Comparison of ENCODE assay signal across 20 cellular contexts in genomic region chrX:71148278-71148663, GRCh38. TPM values are rescaled to one million over a fixed set of nuclear protein-coding genes. Genes with fewer than 3 reads are reported as not detected.
DNase-seq lines count a peak whose midpoint lies in the region; TF ChIP-seq lines count a peak whose summit lies in the region.
"Had no signal": no experiment of that assay in that cellular context is flagged by ENCODE, and none has a peak within 500 bp of the region (broad histone marks: within the 10 kb centered on the region; RNA-seq: fewer than 3 reads in every experiment).

No MANE protein-coding gene starts in this region.

- no peak for TF ChIP-seq RAD21 in SK-N-SH (IDR thresholded peaks at IDR 0.05; ENCODE audit: low read length)

- TF ChIP-seq CTCF in nephron (IDR thresholded peaks at IDR 0.05; ENCODE audit: unreplicated experiment in 3 of 3): no peak
- no peak for TF ChIP-seq CTCF in osteoblast (IDR thresholded peaks at IDR 0.05; ENCODE audit: extremely low read depth, low read depth, low read length)
- TF ChIP-seq CTCF in SK-N-SH (IDR thresholded peaks at IDR 0.05): no peak

- CTCF ChIA-PET in activated naive CD4-positive, alpha-beta T cell treated with anti-CD3 and anti-CD28 coated beads for 36 hours (lab: Charles Lee): no interaction called here
- CTCF ChIA-PET in SK-N-SH (lab: Yijun Ruan, JAX): no interaction called here

- no peaks in the 10 kb centered on the region for H3K9me3 ChIP-seq in osteoblast (ENCODE audit: low read depth, low read length)
- no peaks in the 10 kb centered on the region for H3K9me3 ChIP-seq in SK-N-SH
- H3K9me3 ChIP-seq: A549; BLaER1 treated with 17β-estradiol and CSF1 and Interleukin-3, amounts not matched to agents 10 nM and 100 nM had no signal

- no peaks in the 10 kb centered on the region for H3K9me2 ChIP-seq in SK-N-SH

- H3K9me3 Mint-ChIP-seq in activated naive CD4-positive, alpha-beta T cell treated with anti-CD3 and anti-CD28 coated beads, Interleukin-2, amount 50 U/mL, for 24 hours: no peaks in the 10 kb centered on the region
- H3K9me3 Mint-ChIP-seq in activated naive CD4-positive, alpha-beta T cell treated with anti-CD3 and anti-CD28 coated beads for 36 hours: no peaks in the 10 kb centered on the region
- peaks cover 3% of the 10 kb centered on the region for H3K9me3 Mint-ChIP-seq in nephron
- H3K9me3 Mint-ChIP-seq: CD8-positive, alpha-beta T cell had no signal

- no peak for DNase-seq in activated naive CD4-positive, alpha-beta T cell treated with anti-CD3 and anti-CD28 coated beads for 36 hours
- DNase-seq in substantia nigra (lab: John Stamatoyannopoulos, UW) (peak in 3 of 49 donors; percentile 4 to 26 (median 18)), osteoblast (ENCODE audit: insufficient read length, low spot score, missing footprints) (no peak), SK-N-SH (no peak), AG08396 (ENCODE audit: low spot score) (no peak)
- DNase-seq: Calu3; CD8-positive, alpha-beta T cell; DMS79 treated with DMSO at 0.1 percent for 48 hours; GF-D8; H9; IMR-90 had no signal

- H3F3A ChIP-seq in SK-N-SH (replicated peaks; ENCODE audit: insufficient read depth): peaks cover 7% of the 10 kb centered on the region

- TF ChIP-seq EP300 in SK-N-SH (IDR thresholded peaks at IDR 0.05; ENCODE audit: borderline replicate concordance in 1 of 2, low read depth in 1 of 2, low read length in 1 of 2): no peak

- no peaks in the 10 kb centered on the region for H4K20me1 ChIP-seq in osteoblast (ENCODE audit: insufficient read depth, low read length)
- H4K20me1 ChIP-seq in SK-N-SH (ENCODE audit: insufficient read depth): no peaks in the 10 kb centered on the region

- H2AFZ ChIP-seq in osteoblast (ENCODE audit: low read length): no peak overlapping the region
- H2AFZ ChIP-seq in SK-N-SH (ENCODE audit: low read depth): no peak overlapping the region

- POLR2A ChIA-PET in SK-N-SH (lab: Yijun Ruan, JAX): interaction anchor here (0.6 to 0.7 kb wide), 2 partner anchors 11 to 154 kb away, joined by 3 to 5 read pairs; no protein-coding TSS in a partner anchor

- H3K4me3 ChIP-seq in osteoblast (ENCODE audit: insufficient read depth, low read length): no peak overlapping the region
- no peak overlapping the region for H3K4me3 ChIP-seq in SK-N-SH (ENCODE audit: low read depth in 2 of 2, low read length in 1 of 2)
- H3K4me3 ChIP-seq: A549; BLaER1 treated with 17β-estradiol and CSF1 and Interleukin-3, amounts not matched to agents 10 nM and 100 nM; GM12878 had no signal

- H3K79me2 ChIP-seq in osteoblast (ENCODE audit: insufficient read depth, low read length) (no peaks in the 10 kb centered on the region), SK-N-SH (ENCODE audit: insufficient read depth) (no peaks in the 10 kb centered on the region)

- H3K36me3 Mint-ChIP-seq in activated naive CD4-positive, alpha-beta T cell treated with anti-CD3 and anti-CD28 coated beads, Interleukin-2, amount 50 U/mL, for 24 hours: no peaks in the 10 kb centered on the region
- no peaks in the 10 kb centered on the region for H3K36me3 Mint-ChIP-seq in activated naive CD4-positive, alpha-beta T cell treated with anti-CD3 and anti-CD28 coated beads for 36 hours (ENCODE audit: low read depth)
- no peaks in the 10 kb centered on the region for H3K36me3 Mint-ChIP-seq in nephron (ENCODE audit: low read depth)

- peak overlapping the region; percentile 23 for H3K27ac Mint-ChIP-seq in activated naive CD4-positive, alpha-beta T cell treated with anti-CD3 and anti-CD28 coated beads, Interleukin-2, amount 50 U/mL, for 24 hours
- no peak overlapping the region for H3K27ac Mint-ChIP-seq in activated naive CD4-positive, alpha-beta T cell treated with anti-CD3 and anti-CD28 coated beads for 36 hours
- peak overlapping the region in 1 of 3 experiments; percentile 15 for H3K27ac Mint-ChIP-seq in nephron
- H3K27ac Mint-ChIP-seq: B cell; CD8-positive, alpha-beta T cell; H9 had no signal

- H3K4me3 Mint-ChIP-seq in activated naive CD4-positive, alpha-beta T cell treated with anti-CD3 and anti-CD28 coated beads, Interleukin-2, amount 50 U/mL, for 24 hours: no peak overlapping the region
- no peak overlapping the region for H3K4me3 Mint-ChIP-seq in activated naive CD4-positive, alpha-beta T cell treated with anti-CD3 and anti-CD28 coated beads for 36 hours
- peak overlapping the region; percentile 11 to 39 (median 36) for H3K4me3 Mint-ChIP-seq in nephron
- H3K4me3 Mint-ChIP-seq: B cell; CD8-positive, alpha-beta T cell; H9 had no signal

- H3K4me2 ChIP-seq in osteoblast (ENCODE audit: insufficient read depth, low read length): no peak overlapping the region
- no peak overlapping the region for H3K4me2 ChIP-seq in SK-N-SH
- H3K4me2 ChIP-seq: A549 had no signal

- H3K27me3 ChIP-seq in osteoblast (ENCODE audit: insufficient read depth, low read length): peaks cover 6% of the 10 kb centered on the region
- H3K27me3 ChIP-seq in SK-N-SH (ENCODE audit: insufficient read depth): peaks cover 23% of the 10 kb centered on the region; the same call in 1 of the 2 replicates

- H3K36me3 ChIP-seq in osteoblast (ENCODE audit: insufficient read depth, low read length): no peaks in the 10 kb centered on the region
- no peaks in the 10 kb centered on the region for H3K36me3 ChIP-seq in SK-N-SH (replicated peaks in 1 of 2; ENCODE audit: control insufficient read depth in 1 of 2, insufficient read depth in 2 of 2, low read length in 1 of 2)

- no CpG with 5 or more reads among the region's 8 CpGs for WGBS in SK-N-SH (ENCODE audit: low lambda C conversion rate)

- H3K27ac ChIP-seq in substantia nigra (ENCODE audit: low read depth, low read length, poor library complexity, severe bottlenecking): peak overlapping the region; percentile 78
- no peak overlapping the region for H3K27ac ChIP-seq in osteoblast (ENCODE audit: low read depth, low read length)
- no peak overlapping the region for H3K27ac ChIP-seq in SK-N-SH (ENCODE audit: low read depth in 2 of 2, low read length in 1 of 2)
- H3K27ac ChIP-seq: 22Rv1, A549 had no signal

- intact Hi-C loops in activated naive CD4-positive, alpha-beta T cell treated with anti-CD3 and anti-CD28 coated beads for 36 hours (cut with micrococcal nuclease): no loop called here

- H3K4me1 ChIP-seq in osteoblast (ENCODE audit: insufficient read depth, low read length) (peaks cover 3% of the 10 kb centered on the region), SK-N-SH (ENCODE audit: control insufficient read depth in 1 of 2, insufficient read depth in 2 of 2, low read depth in 1 of 2, low read length in 1 of 2) (peaks cover 0 to 4% of the 10 kb centered on the region in 2 experiments; a peak in 1 of 4 replicates)

- H3K9ac ChIP-seq in SK-N-SH: no peak overlapping the region
- H3K9ac ChIP-seq: BLaER1 treated with 17β-estradiol and CSF1 and Interleukin-3, amounts not matched to agents 10 nM and 100 nM had no signal

- H3K27me3 Mint-ChIP-seq in activated naive CD4-positive, alpha-beta T cell treated with anti-CD3 and anti-CD28 coated beads, Interleukin-2, amount 50 U/mL, for 24 hours: no peaks in the 10 kb centered on the region
- H3K27me3 Mint-ChIP-seq in activated naive CD4-positive, alpha-beta T cell treated with anti-CD3 and anti-CD28 coated beads for 36 hours (ENCODE audit: low read depth): no peaks in the 10 kb centered on the region
- no peaks in the 10 kb centered on the region for H3K27me3 Mint-ChIP-seq in nephron (ENCODE audit: low read depth)
- H3K27me3 Mint-ChIP-seq: B cell had no signal

- peaks cover 12% of the 10 kb centered on the region for H3K4me1 Mint-ChIP-seq in activated naive CD4-positive, alpha-beta T cell treated with anti-CD3 and anti-CD28 coated beads, Interleukin-2, amount 50 U/mL, for 24 hours
- H3K4me1 Mint-ChIP-seq in activated naive CD4-positive, alpha-beta T cell treated with anti-CD3 and anti-CD28 coated beads for 36 hours (ENCODE audit: low read depth): peaks cover 11% of the 10 kb centered on the region
- peaks cover 21% of the 10 kb centered on the region for H3K4me1 Mint-ChIP-seq in nephron

TF ChIP-seq in SK-N-SH, 30 proteins besides CTCF, POLR2A, EP300 and RAD21 (continues in another document):
- TF ChIP-seq RCOR1 (IDR thresholded peaks at IDR 0.05; ENCODE audit: low read length) (no peak), SMC3 (IDR thresholded peaks at IDR 0.05; ENCODE audit: low read depth, low read length) (no peak)
- TF ChIP-seq, protein P1, sequence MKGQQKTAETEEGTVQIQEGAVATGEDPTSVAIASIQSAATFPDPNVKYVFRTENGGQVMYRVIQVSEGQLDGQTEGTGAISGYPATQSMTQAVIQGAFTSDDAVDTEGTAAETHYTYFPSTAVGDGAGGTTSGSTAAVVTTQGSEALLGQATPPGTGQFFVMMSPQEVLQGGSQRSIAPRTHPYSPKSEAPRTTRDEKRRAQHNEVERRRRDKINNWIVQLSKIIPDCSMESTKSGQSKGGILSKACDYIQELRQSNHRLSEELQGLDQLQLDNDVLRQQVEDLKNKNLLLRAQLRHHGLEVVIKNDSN (IDR thresholded peaks at IDR 0.05; ENCODE audit: borderline replicate concordance, low read depth): no peak

RNA-seq across cellular contexts. Expression of gene NLGN3, which starts 3.6 kb away (rescaled TPM):
- total RNA-seq in activated naive CD4-positive, alpha-beta T cell treated with anti-CD3 and anti-CD28 coated beads for 36 hours: under 1 TPM; 0.60 to 0.81 TPM
- total RNA-seq in osteoblast: 0.29 and 0.36 TPM in 2 replicates
- polyA plus RNA-seq in SK-N-SH (2012; rRNA removed): 4.4 and 5.3 TPM in 2 replicates
- 3.0 and 4.7 TPM in 2 replicates for polyA plus RNA-seq in SK-N-SH (2012; cell fraction: cytosol; rRNA removed)
- 3.5 and 4.7 TPM in 2 replicates for polyA plus RNA-seq in SK-N-SH (2012; cell fraction: nucleus; rRNA removed)

RNA-seq across cellular contexts. Expression of gene MED12, which starts 29.9 kb away (rescaled TPM):
- 10 to 100 TPM; 43.5 to 43.6 TPM for total RNA-seq in activated naive CD4-positive, alpha-beta T cell treated with anti-CD3 and anti-CD28 coated beads for 36 hours
- total RNA-seq in osteoblast: 20.9 and 24.2 TPM in 2 replicates
- 11.3 and 18.5 TPM in 2 replicates for polyA plus RNA-seq in SK-N-SH (2012; rRNA removed)
- polyA plus RNA-seq in SK-N-SH (2012; cell fraction: cytosol; rRNA removed): 8.6 and 9.8 TPM in 2 replicates
- polyA plus RNA-seq in SK-N-SH (2012; cell fraction: nucleus; rRNA removed): 51.1 and 57.3 TPM in 2 replicates

RNA-seq across cellular contexts. Expression of gene IL2RG, which starts 36.9 kb away (rescaled TPM):
- total RNA-seq in activated naive CD4-positive, alpha-beta T cell treated with anti-CD3 and anti-CD28 coated beads for 36 hours: 100 to 1,000 TPM; 144 to 148 TPM
- not detected in 2 replicates for total RNA-seq in osteoblast
- polyA plus RNA-seq in SK-N-SH (2012; rRNA removed): 0.24 TPM in 1 of 2 replicates, not detected in the other
- 0.05 and 0.10 TPM in 2 replicates for polyA plus RNA-seq in SK-N-SH (2012; cell fraction: cytosol; rRNA removed)
- polyA plus RNA-seq in SK-N-SH (2012; cell fraction: nucleus; rRNA removed): 0.15 TPM in 1 of 2 replicates, not detected in the other
- total RNA-seq: H1, H9, IMR-90 had no signal
- polyA plus RNA-seq: AG04450, H1, IMR-90 had no signal

RNA-seq across cellular contexts. Expression of gene CXorf65, which starts 41.7 kb away (rescaled TPM):
- 10 to 100 TPM in 1 of 2 experiments, 1 to 10 TPM in 1; 7.7 to 11.3 TPM for total RNA-seq in activated naive CD4-positive, alpha-beta T cell treated with anti-CD3 and anti-CD28 coated beads for 36 hours
- total RNA-seq in osteoblast: not detected in 2 replicates
- not detected in 2 replicates for polyA plus RNA-seq in SK-N-SH (2012; rRNA removed)
- not detected in 2 replicates for polyA plus RNA-seq in SK-N-SH (2012; cell fraction: cytosol; rRNA removed)
- polyA plus RNA-seq in SK-N-SH (2012; cell fraction: nucleus; rRNA removed): not detected in 2 replicates
- total RNA-seq: Calu3, H1, H9, IMR-90 had no signal
- polyA plus RNA-seq: A549, AG04450, H1, IMR-90 had no signal

RNA-seq across cellular contexts. Expression of gene FOXO4, which starts 52.6 kb away (rescaled TPM):
- 1 to 10 TPM; 7.9 to 8.9 TPM for total RNA-seq in activated naive CD4-positive, alpha-beta T cell treated with anti-CD3 and anti-CD28 coated beads for 36 hours
- 6.8 and 7.6 TPM in 2 replicates for total RNA-seq in osteoblast
- polyA plus RNA-seq in SK-N-SH (2012; rRNA removed): 1.9 TPM in 2 replicates
- 1.7 and 1.9 TPM in 2 replicates for polyA plus RNA-seq in SK-N-SH (2012; cell fraction: cytosol; rRNA removed)
- 3.9 and 5.6 TPM in 2 replicates for polyA plus RNA-seq in SK-N-SH (2012; cell fraction: nucleus; rRNA removed)

Comparison
In these comparisons a context has a peak if more than half of its experiments do, and no peak if none do; other contexts are left out.
1. H3K4me3 Mint-ChIP-seq: peak in nephron (3 of 3); none in activated naive CD4-positive, alpha-beta T cell treated with anti-CD3 and anti-CD28 coated beads, Interleukin-2, amount 50 U/mL, for 24 hours (single experiment) and activated naive CD4-positive, alpha-beta T cell treated with anti-CD3 and anti-CD28 coated beads for 36 hours (single experiment).
2. RNA of gene IL2RG, which starts 36.9 kb away (total RNA-seq): 144 to 148 TPM in activated naive CD4-positive, alpha-beta T cell treated with anti-CD3 and anti-CD28 coated beads for 36 hours; not detected in osteoblast; every median in the first group is over 100 times any median in the second.